Comparison of ENCODE assay signal across 10 cellular contexts in the genomic region with DNA sequence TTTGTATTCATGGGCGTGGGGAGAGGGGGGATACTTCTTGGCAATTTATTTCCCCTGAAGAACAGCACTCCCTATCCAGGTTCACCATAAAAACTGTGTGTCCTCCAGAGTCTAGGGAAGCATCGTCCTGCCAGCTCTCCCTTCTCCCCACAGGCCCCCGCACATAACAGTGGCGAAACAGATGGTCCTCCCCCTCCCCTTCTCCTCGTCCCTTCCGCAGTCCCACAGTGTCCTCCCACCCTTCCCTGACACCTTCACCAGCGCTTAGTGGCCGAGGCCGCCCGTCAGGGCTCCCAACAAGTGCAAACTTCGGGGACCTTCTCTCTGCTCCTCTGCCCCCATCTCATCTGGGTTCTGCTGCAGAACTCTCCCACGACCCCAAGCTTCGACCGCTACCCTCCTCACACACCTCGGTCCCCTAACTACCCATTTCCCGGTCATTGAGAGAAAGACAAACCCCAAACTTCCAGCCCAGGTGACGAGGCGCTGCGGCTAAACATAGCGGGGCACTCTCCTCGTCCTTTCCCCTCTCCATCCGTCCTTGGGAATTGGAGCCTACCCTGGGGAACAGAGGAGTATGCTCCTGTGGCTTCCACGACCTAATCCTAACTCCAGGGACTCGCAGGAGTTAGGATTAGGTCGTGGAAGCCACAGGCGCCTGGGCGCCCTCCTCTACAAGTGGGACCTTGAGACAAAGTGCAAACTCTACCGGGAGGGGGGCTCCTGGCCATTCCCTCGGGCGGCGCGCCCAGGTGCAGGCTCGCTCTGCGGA. TPM values are rescaled to one million over a fixed set of nuclear protein-coding genes. Genes with fewer than 3 reads are reported as not detected.
DNase-seq lines count a peak whose midpoint lies in the region; TF ChIP-seq lines count a peak whose summit lies in the region.
"Had no signal": no experiment of that assay in that cellular context is flagged by ENCODE, and none has a peak within 500 bp of the region (broad histone marks: within the 10 kb centered on the region; RNA-seq: fewer than 3 reads in every experiment).

No MANE protein-coding gene starts in this region.

- peak overlapping the region; percentile 37 for H3K27ac ChIP-seq in SU-DHL-6 (ENCODE audit: low read depth, low read length)
- no peak overlapping the region for H3K27ac ChIP-seq in iPS-18a (ENCODE audit: low read length)
- peak overlapping the region in 3 of 5 donors; percentile 0 to 40 (median 28) for H3K27ac ChIP-seq in stomach

- H3K4me1 ChIP-seq in iPS-18a (ENCODE audit: control insufficient read depth, low read depth, low read length), result peaks cover 6% of the 10 kb centered on the region
- peaks cover 16 to 23% (median 18%) of the 10 kb centered on the region in 4 donors for H3K4me1 ChIP-seq in stomach

- H3K27me3 ChIP-seq in SU-DHL-6 (ENCODE audit: low read length) (no peaks in the 10 kb centered on the region), iPS-18a (ENCODE audit: control insufficient read depth, insufficient read depth, low read length) (peaks cover 58% of the 10 kb centered on the region), stomach (peaks cover 0 to 38% (median 19%) of the 10 kb centered on the region in 3 donors)

- peak overlapping the region; percentile 92 for H3K4me2 ChIP-seq in SU-DHL-6 (ENCODE audit: low read depth, low read length, poor library complexity, severe bottlenecking)

- no peaks in the 10 kb centered on the region for H4K20me1 ChIP-seq in SU-DHL-6 (ENCODE audit: low read depth, low read length)

- H3K9ac ChIP-seq in SU-DHL-6 (ENCODE audit: low read length) (peak overlapping the region; percentile 73), iPS-18a (ENCODE audit: low read length) (peak overlapping the region; percentile 12)

- no peaks in the 10 kb centered on the region for H3K9me3 ChIP-seq in SU-DHL-6 (ENCODE audit: insufficient read depth, low read length)
- no peaks in the 10 kb centered on the region for H3K9me3 ChIP-seq in iPS-18a (ENCODE audit: control insufficient read depth, low read depth, low read length)
- H3K9me3 ChIP-seq in stomach, result no peaks in the 10 kb centered on the region

- H3K4me3 ChIP-seq in SU-DHL-6 (ENCODE audit: insufficient read depth, low read length, poor library complexity, severe bottlenecking), result peak overlapping the region; percentile 74
- peak overlapping the region; percentile 72 for H3K4me3 ChIP-seq in iPS-18a (ENCODE audit: low read length)
- H3K4me3 ChIP-seq in stomach, result peak overlapping the region; percentile 46 to 66 (median 59)

- H3K36me3 ChIP-seq in SU-DHL-6 (ENCODE audit: low read length) (no peaks in the 10 kb centered on the region), iPS-18a (ENCODE audit: control insufficient read depth, low read depth, low read length) (no peaks in the 10 kb centered on the region), stomach (no peaks in the 10 kb centered on the region)

- no peak for TF ChIP-seq CTCF in SU-DHL-6 (IDR thresholded peaks at IDR 0.05; ENCODE audit: insufficient read depth, low read length, poor library complexity, severe bottlenecking)
- TF ChIP-seq CTCF in stomach (IDR thresholded peaks at IDR 0.05), result no peak

- no peak for TF ChIP-seq POLR2A in stomach (IDR thresholded peaks at IDR 0.05)

- peak overlapping the region; percentile 44 for H2AFZ ChIP-seq in SU-DHL-6 (ENCODE audit: low read depth, low read length, severe bottlenecking)

- intact Hi-C loops in stomach (cut with DNase I; ENCODE audit: low total_unique reads), result no loop called here

- DNase-seq in NCI-H345 (lab: John Stamatoyannopoulos, UW), result peak; percentile 44
- no peak for DNase-seq in NCI-H345 treated with DMSO at 0.1 percent for 48 hours (lab: John Stamatoyannopoulos, UW; ENCODE audit: unreplicated experiment)
- no peak for DNase-seq in stomach
- no peak for DNase-seq in NCI-H524 treated with DMSO at 0.1 percent for 48 hours (lab: John Stamatoyannopoulos, UW)
- DNase-seq in activated gamma-delta T cell (lab: John Stamatoyannopoulos, UW), result no peak
- DNase-seq in DMS114 treated with DMSO at 0.1 percent for 48 hours (lab: John Stamatoyannopoulos, UW; ENCODE audit: unreplicated experiment), result no peak
- DNase-seq: CD4-positive, CD25-positive, alpha-beta regulatory T cell had no signal

- no peaks in the 10 kb centered on the region for H3K9me2 ChIP-seq in SU-DHL-6 (replicated peaks; ENCODE audit: insufficient read depth, low read length)

- H3K79me2 ChIP-seq in SU-DHL-6 (ENCODE audit: insufficient read depth, low read length), result peaks cover 55% of the 10 kb centered on the region

- TF ChIP-seq EP300 in stomach (IDR thresholded peaks at IDR 0.05), result no peak

- 4 to 8% (median 5%) methylated on average over 27 to 34 of the region's 34 CpGs for WGBS in stomach, 5 donors

- peaks cover 22% of the 10 kb centered on the region for H3F3A ChIP-seq in SU-DHL-6 (ENCODE audit: insufficient read depth)

RNA-seq across cellular contexts. Expression of a gene that starts 1.0 kb away (rescaled TPM):
- total RNA-seq in stomach, result 10 to 100 TPM in 1 of 5 donors, 1 to 10 TPM in 3, not detected in 1; 1.8 to 41.4 (median 2.8) TPM
- 1 to 10 TPM; 2.2 to 8.5 (median 8.1) TPM for polyA plus RNA-seq in stomach
- total RNA-seq: CD4-positive, CD25-positive, alpha-beta regulatory T cell; T-helper 1 cell treated with Interleukin-12 subunit alpha and Interleukin-12 subunit beta and Interleukin-4 antibody, amounts not matched to agents 30 ng/mL and 1 ng/mL, for 36 hours had no signal
- polyA plus RNA-seq: CD4-positive, CD25-positive, alpha-beta regulatory T cell had no signal
